ENCODE assay signal across 21 cellular contexts in genomic region chr19:33506498-33506897, GRCh38. TPM values are rescaled to one million over a fixed set of nuclear protein-coding genes. Genes with fewer than 3 reads are reported as not detected.
DNase-seq lines count a peak whose midpoint lies in the region; ATAC-seq, FAIRE-seq and TF ChIP-seq lines count a peak whose summit lies in the region.
"Had no signal": no experiment of that assay in that cellular context is flagged by ENCODE, and none has a peak within 500 bp of the region (broad histone marks: within the 10 kb centered on the region; RNA-seq: fewer than 3 reads in every experiment).

No MANE protein-coding gene starts in this region.

- H3K27me3 ChIP-seq in astrocyte (ENCODE audit: insufficient read depth, low read length) (no peaks in the 10 kb centered on the region), osteoblast (ENCODE audit: insufficient read depth, low read length) (no peaks in the 10 kb centered on the region), ascending aorta (no peaks in the 10 kb centered on the region)

- H4K20me1 ChIP-seq in astrocyte (ENCODE audit: insufficient read depth, low read length) (peaks cover 39% of the 10 kb centered on the region), osteoblast (ENCODE audit: insufficient read depth, low read length) (peaks cover 12% of the 10 kb centered on the region)

- H3K27me3 Mint-ChIP-seq in activated CD8-positive, alpha-beta T cell treated with anti-CD3 and anti-CD28 coated beads, Interleukin-2, amount 10 ng/mL, durations not matched to agents 7 days and 5 days (ENCODE audit: low read depth): no peaks in the 10 kb centered on the region
- no peaks in the 10 kb centered on the region for H3K27me3 Mint-ChIP-seq in activated CD8-positive, alpha-beta T cell treated with anti-CD3 and anti-CD28 coated beads for 36 hours
- peaks cover 3% of the 10 kb centered on the region for H3K27me3 Mint-ChIP-seq in astrocyte (ENCODE audit: low read depth, unreplicated experiment)
- H3K27me3 Mint-ChIP-seq: CD8-positive, alpha-beta memory T cell; IgD-negative memory B cell had no signal

- no peaks in the 10 kb centered on the region for H3K9me3 ChIP-seq in HEK293 (ENCODE audit: control insufficient read depth, insufficient read depth, low read depth, low read length)
- H3K9me3 ChIP-seq in astrocyte (ENCODE audit: insufficient read depth, low read depth, low read length): no peaks in the 10 kb centered on the region
- no peaks in the 10 kb centered on the region for H3K9me3 ChIP-seq in osteoblast (ENCODE audit: low read depth, low read length)
- no peaks in the 10 kb centered on the region for H3K9me3 ChIP-seq in ascending aorta

- H3K4me1 Mint-ChIP-seq in activated CD8-positive, alpha-beta T cell treated with anti-CD3 and anti-CD28 coated beads, Interleukin-2, amount 10 ng/mL, durations not matched to agents 7 days and 5 days (ENCODE audit: low read depth): peaks cover 7% of the 10 kb centered on the region
- no peaks in the 10 kb centered on the region for H3K4me1 Mint-ChIP-seq in activated CD8-positive, alpha-beta T cell treated with anti-CD3 and anti-CD28 coated beads for 36 hours (ENCODE audit: low read depth)
- no peaks in the 10 kb centered on the region for H3K4me1 Mint-ChIP-seq in astrocyte (ENCODE audit: low read depth, unreplicated experiment)

- intact Hi-C loops in activated CD8-positive, alpha-beta T cell treated with anti-CD3 and anti-CD28 coated beads for 36 hours (cut with micrococcal nuclease): no loop called here
- intact Hi-C loops in ascending aorta (cut with DNase I): no loop called here

- peak overlapping the region; percentile 15 for H3K27ac Mint-ChIP-seq in activated CD8-positive, alpha-beta T cell treated with anti-CD3 and anti-CD28 coated beads, Interleukin-2, amount 10 ng/mL, durations not matched to agents 7 days and 5 days
- no peak overlapping the region for H3K27ac Mint-ChIP-seq in activated CD8-positive, alpha-beta T cell treated with anti-CD3 and anti-CD28 coated beads for 36 hours
- no peak overlapping the region for H3K27ac Mint-ChIP-seq in astrocyte (ENCODE audit: unreplicated experiment)
- H3K27ac Mint-ChIP-seq: IgD-negative memory B cell had no signal

- H3K4me3 Mint-ChIP-seq in activated CD8-positive, alpha-beta T cell treated with anti-CD3 and anti-CD28 coated beads, Interleukin-2, amount 10 ng/mL, durations not matched to agents 7 days and 5 days: no peak overlapping the region
- H3K4me3 Mint-ChIP-seq in activated CD8-positive, alpha-beta T cell treated with anti-CD3 and anti-CD28 coated beads for 36 hours: no peak overlapping the region
- H3K4me3 Mint-ChIP-seq in astrocyte (ENCODE audit: unreplicated experiment): no peak overlapping the region
- H3K4me3 Mint-ChIP-seq: CD8-positive, alpha-beta memory T cell; IgD-negative memory B cell had no signal

- no peaks in the 10 kb centered on the region for H3K4me1 ChIP-seq in HEK293 (ENCODE audit: control insufficient read depth, insufficient read depth, low read length)
- no peaks in the 10 kb centered on the region for H3K4me1 ChIP-seq in astrocyte (ENCODE audit: insufficient read depth, low read length)
- no peaks in the 10 kb centered on the region for H3K4me1 ChIP-seq in osteoblast (ENCODE audit: insufficient read depth, low read length)
- no peaks in the 10 kb centered on the region for H3K4me1 ChIP-seq in ascending aorta

- no peak for TF ChIP-seq CTCF in activated CD8-positive, alpha-beta T cell treated with anti-CD3 and anti-CD28 coated beads for 36 hours (IDR thresholded peaks at IDR 0.05)
- no peak for TF ChIP-seq CTCF in HEK293 (tag by site-specific recombination; IDR thresholded peaks at IDR 0.05)
- TF ChIP-seq CTCF in astrocyte (IDR thresholded peaks at IDR 0.05; ENCODE audit: insufficient read depth, low read depth, low read length): no peak
- no peak for TF ChIP-seq CTCF in osteoblast (IDR thresholded peaks at IDR 0.05; ENCODE audit: extremely low read depth, low read depth, low read length)
- no peak for TF ChIP-seq CTCF in ascending aorta (IDR thresholded peaks at IDR 0.05)

- POLR2A ChIA-PET in activated CD8-positive, alpha-beta T cell treated with anti-CD3 and anti-CD28 coated beads, Interleukin-2, amount 10 ng/mL, durations not matched to agents 7 days and 5 days (lab: Charles Lee): no interaction called here
- POLR2A ChIA-PET in activated CD8-positive, alpha-beta T cell treated with anti-CD3 and anti-CD28 coated beads for 36 hours (lab: Charles Lee): no interaction called here
- POLR2A ChIA-PET in HEK293 (lab: Yijun Ruan, JAX): no interaction called here

- H3K27ac ChIP-seq in HEK293 (ENCODE audit: extremely low read depth, low read depth, low read length): no peak overlapping the region
- no peak overlapping the region for H3K27ac ChIP-seq in astrocyte (ENCODE audit: low read depth, low read length)
- no peak overlapping the region for H3K27ac ChIP-seq in osteoblast (ENCODE audit: low read depth, low read length)
- no peak overlapping the region for H3K27ac ChIP-seq in ascending aorta
- H3K27ac ChIP-seq: C4-2B had no signal

- H3K4me2 ChIP-seq in astrocyte (ENCODE audit: low read length): no peak overlapping the region
- no peak overlapping the region for H3K4me2 ChIP-seq in osteoblast (ENCODE audit: insufficient read depth, low read length)

- no peaks in the 10 kb centered on the region for H3K36me3 Mint-ChIP-seq in activated CD8-positive, alpha-beta T cell treated with anti-CD3 and anti-CD28 coated beads, Interleukin-2, amount 10 ng/mL, durations not matched to agents 7 days and 5 days (ENCODE audit: low read depth)
- no peaks in the 10 kb centered on the region for H3K36me3 Mint-ChIP-seq in activated CD8-positive, alpha-beta T cell treated with anti-CD3 and anti-CD28 coated beads for 36 hours (ENCODE audit: low read depth)
- peaks cover 3% of the 10 kb centered on the region for H3K36me3 Mint-ChIP-seq in astrocyte (ENCODE audit: low read depth, unreplicated experiment)

- H3K9ac ChIP-seq in astrocyte (ENCODE audit: low read length): peak overlapping the region; percentile 27

- peaks cover 10% of the 10 kb centered on the region for H3K79me2 ChIP-seq in astrocyte (ENCODE audit: insufficient read depth, low read length)
- peaks cover 14% of the 10 kb centered on the region for H3K79me2 ChIP-seq in osteoblast (ENCODE audit: insufficient read depth, low read length)

- CTCF ChIA-PET in activated CD8-positive, alpha-beta T cell treated with anti-CD3 and anti-CD28 coated beads, Interleukin-2, amount 10 ng/mL, durations not matched to agents 7 days and 5 days (lab: Charles Lee): no interaction called here
- CTCF ChIA-PET in activated CD8-positive, alpha-beta T cell treated with anti-CD3 and anti-CD28 coated beads for 36 hours (lab: Charles Lee): no interaction called here
- CTCF ChIA-PET in HEK293 (lab: Yijun Ruan, JAX): no interaction called here

- H3K4me3 ChIP-seq in HEK293 (ENCODE audit: low read depth, low read length) (no peak overlapping the region), astrocyte (ENCODE audit: insufficient read depth, low read depth, low read length) (no peak overlapping the region), osteoblast (ENCODE audit: insufficient read depth, low read length) (no peak overlapping the region), ascending aorta (no peak overlapping the region)

- H3K36me3 ChIP-seq in HEK293 (ENCODE audit: control insufficient read depth in 2 of 2, insufficient read depth in 1 of 2, low read length in 2 of 2): peaks cover 6 to 11% of the 10 kb centered on the region in 2 experiments; a peak in 2 of 3 replicates
- peaks cover 5% of the 10 kb centered on the region for H3K36me3 ChIP-seq in astrocyte (ENCODE audit: insufficient read depth, low read length)
- no peaks in the 10 kb centered on the region for H3K36me3 ChIP-seq in osteoblast (ENCODE audit: insufficient read depth, low read length)
- H3K36me3 ChIP-seq in ascending aorta: peaks cover 0 to 12% of the 10 kb centered on the region in 2 donors

- no peak for FAIRE-seq in astrocyte (lab: Jason Lieb, UNC)
- FAIRE-seq: GM19239 had no signal

- no peak for ATAC-seq in activated CD8-positive, alpha-beta T cell treated with anti-CD3 and anti-CD28 coated beads, Interleukin-2, amount 10 ng/mL, durations not matched to agents 7 days and 5 days
- ATAC-seq in activated CD8-positive, alpha-beta T cell treated with anti-CD3 and anti-CD28 coated beads for 36 hours: no peak
- no peak for ATAC-seq in HG02852 (IDR thresholded peaks at IDR 0.05; ENCODE audit: unreplicated experiment)
- ATAC-seq: Panc1 had no signal

- H2AFZ ChIP-seq in astrocyte (ENCODE audit: low read depth, low read length) (no peak overlapping the region), osteoblast (ENCODE audit: low read length) (no peak overlapping the region)

- no peaks in the 10 kb centered on the region for H3K9me3 Mint-ChIP-seq in activated CD8-positive, alpha-beta T cell treated with anti-CD3 and anti-CD28 coated beads, Interleukin-2, amount 10 ng/mL, durations not matched to agents 7 days and 5 days (ENCODE audit: insufficient read depth)
- no peaks in the 10 kb centered on the region for H3K9me3 Mint-ChIP-seq in activated CD8-positive, alpha-beta T cell treated with anti-CD3 and anti-CD28 coated beads for 36 hours
- H3K9me3 Mint-ChIP-seq in astrocyte (ENCODE audit: unreplicated experiment): no peaks in the 10 kb centered on the region
- H3K9me3 Mint-ChIP-seq: CD8-positive, alpha-beta memory T cell; IgD-negative memory B cell had no signal

- no peak for DNase-seq in activated CD8-positive, alpha-beta T cell treated with anti-CD3 and anti-CD28 coated beads, Interleukin-2, amount 10 ng/mL, durations not matched to agents 7 days and 5 days
- no peak for DNase-seq in activated CD8-positive, alpha-beta T cell treated with anti-CD3 and anti-CD28 coated beads for 36 hours
- DNase-seq in astrocyte (ENCODE audit: low read depth) (no peak), osteoblast (ENCODE audit: insufficient read length, low spot score, missing footprints) (peak; percentile 29), NCI-H2081 (lab: John Stamatoyannopoulos, UW) (no peak), ascending aorta (ENCODE audit: low spot score in 2 of 2) (no peak)
- DNase-seq: CD8-positive, alpha-beta memory T cell; DMS153; GDM1; NCI-H1105; NCI-H146; NCI-H2029; NCI-H226; NCI-H510A treated with DMSO at 0.1 percent for 48 hours; NCI-H748 treated with DMSO at 0.1 percent for 48 hours had no signal

TF ChIP-seq in HEK293, 187 proteins besides CTCF, POLR2A, EP300 and RAD21 (continues in another document):
- TF ChIP-seq ZNF785 (tag by site-specific recombination; IDR thresholded peaks at IDR 0.05) (peak; percentile 84; the same call in 1 of the 2 replicates), ZNF473 (tag by site-specific recombination; IDR thresholded peaks at IDR 0.05) (0 out of 2 replicates have a peak, but pooled peaks have one; percentile 82), ZNF155 (tag by site-specific recombination; IDR thresholded peaks at IDR 0.05) (no peak), ZNF112 (tag by site-specific recombination; IDR thresholded peaks at IDR 0.05) (peak; percentile 71; the same call in 1 of the 2 replicates), ZNF837 (tag by site-specific recombination; IDR thresholded peaks at IDR 0.05) (0 out of 2 replicates have a peak, but pooled peaks have one; percentile 12)

RNA-seq across cellular contexts. Expression of gene PEPD, which starts 15.1 kb away (rescaled TPM):
- total RNA-seq in activated CD8-positive, alpha-beta T cell treated with anti-CD3 and anti-CD28 coated beads, Interleukin-2, amount 10 ng/mL, durations not matched to agents 7 days and 5 days: 10 to 100 TPM; 27.9 to 30.5 TPM
- 10 to 100 TPM; 32.6 to 34.6 TPM for total RNA-seq in activated CD8-positive, alpha-beta T cell treated with anti-CD3 and anti-CD28 coated beads for 36 hours
- total RNA-seq in astrocyte: 37.9 and 38.4 TPM in 2 replicates
- total RNA-seq in osteoblast: 82.8 and 87.9 TPM in 2 replicates
- total RNA-seq in ascending aorta: 112 TPM
